Comparison of ENCODE assay signal across 8 cellular contexts in genomic region chr16:24541534-24541933, GRCh38. TPM values are rescaled to one million over a fixed set of nuclear protein-coding genes. Genes with fewer than 3 reads are reported as not detected.
DNase-seq lines count a peak whose midpoint lies in the region; ATAC-seq and TF ChIP-seq lines count a peak whose summit lies in the region.
"Had no signal": no experiment of that assay in that cellular context is flagged by ENCODE, and none has a peak within 500 bp of the region (broad histone marks: within the 10 kb centered on the region; RNA-seq: fewer than 3 reads in every experiment).

No MANE protein-coding gene starts in this region.

- H3K9ac ChIP-seq in IMR-90 (ENCODE audit: low read depth, low read length) (peak overlapping the region; percentile 96), iPS-20b (ENCODE audit: low read depth, low read length) (peak overlapping the region; percentile 92; the same call in 1 of the 2 replicates), subcutaneous abdominal adipose tissue (ENCODE audit: low read length in 5 of 5) (peak overlapping the region; percentile 98 to 100 (median 100))

- no peaks in the 10 kb centered on the region for H3K9me3 Mint-ChIP-seq in activated T-helper 17 cell treated with anti-CD3 and anti-CD28 coated beads, Interleukin-2, amount 50 U/mL, for 72 hours

- no peak overlapping the region for H2AFZ ChIP-seq in IMR-90 (replicated peaks; ENCODE audit: low read length, poor library complexity)

- peak overlapping the region; percentile 93 for H3K4me2 ChIP-seq in IMR-90 (ENCODE audit: low read depth, low read length)

- no peak overlapping the region for H2BK15ac ChIP-seq in IMR-90 (ENCODE audit: low read depth, low read length)

- peaks cover 3% of the 10 kb centered on the region; the same call in 1 of the 2 replicates for H3K9me1 ChIP-seq in IMR-90 (ENCODE audit: insufficient read depth, low read length)

- no peak overlapping the region for H2BK120ac ChIP-seq in IMR-90 (ENCODE audit: low read depth, low read length)

- in situ Hi-C loops in IMR-90 (cut with MboI; ENCODE audit: low sequenced_read_pairs): loop anchor here (25.0 kb wide), 1 partner anchor 696 kb away; no protein-coding TSS in a partner anchor

- H3K4me3 Mint-ChIP-seq in activated T-helper 17 cell treated with anti-CD3 and anti-CD28 coated beads, Interleukin-2, amount 50 U/mL, for 72 hours: peak overlapping the region; percentile 98

- no peak overlapping the region for H2AK5ac ChIP-seq in IMR-90 (ENCODE audit: low read depth, low read length)

- no peak overlapping the region for H2AK9ac ChIP-seq in IMR-90 (replicated peaks; ENCODE audit: low read depth, low read length, poor library complexity)

- H3K27ac ChIP-seq in IMR-90 (ENCODE audit: insufficient read depth, low read length) (no peak overlapping the region; the same call in 1 of the 2 replicates), iPS-20b (ENCODE audit: low read length) (no peak overlapping the region), subcutaneous abdominal adipose tissue (ENCODE audit: low read depth, low read length) (peak overlapping the region; percentile 99)

- no peak overlapping the region for H4K5ac ChIP-seq in IMR-90 (ENCODE audit: low read depth, low read length)

- H3K27me3 ChIP-seq in IMR-90 (ENCODE audit: control insufficient read depth, insufficient read depth, low read length) (no peaks in the 10 kb centered on the region), iPS-20b (ENCODE audit: insufficient read depth, low read length) (no peaks in the 10 kb centered on the region), subcutaneous abdominal adipose tissue (ENCODE audit: control insufficient read depth in 5 of 5, insufficient read depth in 4 of 5, low read length in 5 of 5) (no peaks in the 10 kb centered on the region)

- no peak for TF ChIP-seq CTCF in IMR-90 (conservative IDR thresholded peaks at IDR 0.05; ENCODE audit: low read depth, low read length)

- POLR2A ChIA-PET in IMR-90 (lab: Charles Lee; ENCODE audit: unreplicated experiment): interaction anchor here (0.7 to 1.3 kb wide), 2 partner anchors 11 to 146 kb away, joined by 3 to 8 read pairs; no protein-coding TSS in a partner anchor

- no peak overlapping the region for H3K56ac ChIP-seq in IMR-90 (ENCODE audit: extremely low read depth, insufficient read depth, low read length)

- H4K8ac ChIP-seq in IMR-90 (ENCODE audit: low read depth in 2 of 2, low read length in 2 of 2): no peak overlapping the region

- H3K36me3 ChIP-seq in IMR-90 (ENCODE audit: control insufficient read depth, insufficient read depth, low read length) (no peaks in the 10 kb centered on the region), iPS-20b (ENCODE audit: insufficient read depth, low read depth, low read length) (peaks cover 25% of the 10 kb centered on the region), subcutaneous abdominal adipose tissue (ENCODE audit: control insufficient read depth in 5 of 5, insufficient read depth in 5 of 5, low read length in 5 of 5) (peaks cover under 1 to 10% (median 4%) of the 10 kb centered on the region in 5 donors)

- peaks cover 19% of the 10 kb centered on the region for H3K4me1 Mint-ChIP-seq in activated T-helper 17 cell treated with anti-CD3 and anti-CD28 coated beads, Interleukin-2, amount 50 U/mL, for 72 hours

- H3K4me3 ChIP-seq in IMR-90 (ENCODE audit: insufficient read depth, low read depth, low read length) (peak overlapping the region; percentile 86), iPS-20b (ENCODE audit: low read length) (peak overlapping the region; percentile 91), subcutaneous abdominal adipose tissue (ENCODE audit: low read depth in 1 of 5, low read length in 5 of 5) (peak overlapping the region; percentile 71 to 96 (median 87))

- no peak overlapping the region for H3K14ac ChIP-seq in IMR-90 (replicated peaks; ENCODE audit: low read depth, low read length)

- H3K9me3 ChIP-seq in IMR-90 (ENCODE audit: control insufficient read depth, insufficient read depth, low read length): no peaks in the 10 kb centered on the region
- H3K9me3 ChIP-seq in iPS-20b (ENCODE audit: insufficient read depth, low read depth, low read length): no peaks in the 10 kb centered on the region
- H3K9me3 ChIP-seq in subcutaneous abdominal adipose tissue (ENCODE audit: control insufficient read depth in 5 of 5, low read length in 5 of 5): no peaks in the 10 kb centered on the region

- H4K91ac ChIP-seq in IMR-90 (ENCODE audit: insufficient read depth, low read depth, low read length): no peak overlapping the region

- peaks cover 61% of the 10 kb centered on the region for H4K20me1 ChIP-seq in IMR-90 (ENCODE audit: insufficient read depth, low read length)

- TF ChIP-seq RAD21 in IMR-90 (IDR thresholded peaks at IDR 0.05; ENCODE audit: low read length): no peak

- no peak overlapping the region for H2BK20ac ChIP-seq in IMR-90 (ENCODE audit: low read depth, low read length)

- peak overlapping the region; percentile 100 for H3K27ac Mint-ChIP-seq in activated T-helper 17 cell treated with anti-CD3 and anti-CD28 coated beads, Interleukin-2, amount 50 U/mL, for 72 hours

- H2BK5ac ChIP-seq in IMR-90 (ENCODE audit: low read depth, low read length, poor library complexity, severe bottlenecking): peak overlapping the region; percentile 95

- peak overlapping the region; percentile 98; the same call in 1 of the 2 replicates for H3K23ac ChIP-seq in IMR-90 (ENCODE audit: low read depth, low read length)

- CTCF ChIA-PET in IMR-90 (lab: Yijun Ruan, JAX): interaction anchor here (0.9 to 1.1 kb wide), 3 partner anchors 8 to 37 kb away, joined by 3 to 6 read pairs (median 3); no protein-coding TSS in a partner anchor

- intact Hi-C loops in IMR-90 (cut with micrococcal nuclease): loop anchor here (10.0 kb wide), 1 partner anchor 713 kb away; the partner anchor contains the start of gene ZKSCAN2

- H3K4me1 ChIP-seq in IMR-90 (ENCODE audit: control insufficient read depth, insufficient read depth, low read length) (peaks cover 5% of the 10 kb centered on the region; the same call in 1 of the 2 replicates), iPS-20b (ENCODE audit: insufficient read depth, low read length) (peaks cover 6% of the 10 kb centered on the region; the same call in 1 of the 2 replicates), subcutaneous abdominal adipose tissue (ENCODE audit: control insufficient read depth in 5 of 5, insufficient read depth in 5 of 5, low read length in 5 of 5) (peaks cover 2 to 57% (median 52%) of the 10 kb centered on the region in 5 donors)

- no peak overlapping the region for H3K18ac ChIP-seq in IMR-90 (ENCODE audit: low read depth, low read length)

- WGBS in IMR-90 (ENCODE audit: extremely low coverage in 2 of 2, insufficient read length in 1 of 2), 2 experiments: no CpG with 5 or more reads among the region's 3 CpGs

- peaks cover under 1 to 19% of the 10 kb centered on the region in 2 experiments; a peak in 2 of 4 replicates for H3K79me1 ChIP-seq in IMR-90 (ENCODE audit: low read depth in 1 of 2, low read length in 2 of 2)

- no peak for ATAC-seq in IMR-90 (ENCODE audit: low read depth)
- peak; percentile 10 for ATAC-seq in activated T-helper 17 cell treated with anti-CD3 and anti-CD28 coated beads, Interleukin-2, amount 50 U/mL, for 72 hours (replicated peaks)

- BruUV-seq in IMR-90 (replicated peaks; lab: Mats Ljungman, UMichigan): no TSS peak

- H3K36me3 Mint-ChIP-seq in activated T-helper 17 cell treated with anti-CD3 and anti-CD28 coated beads, Interleukin-2, amount 50 U/mL, for 72 hours (ENCODE audit: low read depth): peaks cover 70% of the 10 kb centered on the region

- H3K27me3 Mint-ChIP-seq in activated T-helper 17 cell treated with anti-CD3 and anti-CD28 coated beads, Interleukin-2, amount 50 U/mL, for 72 hours: no peaks in the 10 kb centered on the region

- TF ChIP-seq POLR2A in IMR-90 (IDR thresholded peaks at IDR 0.05; ENCODE audit: low read depth, low read length): no peak

- no peak for DNase-seq in IMR-90
- DNase-seq in kidney glomerular epithelial cell (lab: John Stamatoyannopoulos, UW): no peak
- no peak for DNase-seq in GF-D8 (lab: John Stamatoyannopoulos, UW)
- DNase-seq in HuH-7.5 (ENCODE audit: low spot score): no peak
- DNase-seq: stimulated activated CD4-positive, alpha-beta T cell treated with anti-CD3 and anti-CD28 coated beads, Interleukin-15, amount 100 ng/mL, for 24 hours had no signal

- dilution Hi-C loops in IMR-90 (cut with HindIII; ENCODE audit: low sequenced_read_pairs, unreplicated experiment): no loop called here

- no peak overlapping the region for H3K4ac ChIP-seq in IMR-90 (ENCODE audit: low read depth, low read length)

TF ChIP-seq in IMR-90, 13 proteins besides CTCF, POLR2A, EP300 and RAD21 (continues in another document):
- no peak for TF ChIP-seq NFE2L2 (IDR thresholded peaks at IDR 0.05; ENCODE audit: low read depth, low read length)
- TF ChIP-seq RCOR1 (IDR thresholded peaks at IDR 0.05; ENCODE audit: insufficient replicate concordance, low read length): no peak
- no peak for TF ChIP-seq SMC3 (IDR thresholded peaks at IDR 0.05; ENCODE audit: low read depth, low read length)
- no peak for TF ChIP-seq ELK1 (IDR thresholded peaks at IDR 0.05; ENCODE audit: borderline replicate concordance, low read depth, low read length)
- TF ChIP-seq MXI1 (IDR thresholded peaks at IDR 0.05; ENCODE audit: borderline replicate concordance, low read depth, low read length): no peak
- no peak for TF ChIP-seq BHLHE40 (IDR thresholded peaks at IDR 0.05; ENCODE audit: low read depth, low read length)
- TF ChIP-seq MAZ (IDR thresholded peaks at IDR 0.05; ENCODE audit: borderline replicate concordance, low read depth, low read length): no peak
- no peak for TF ChIP-seq CHD1 (IDR thresholded peaks at IDR 0.05; ENCODE audit: low read depth, low read length)
- no peak for TF ChIP-seq MAFK (IDR thresholded peaks at IDR 0.05; ENCODE audit: low read depth, low read length)
- no peak for TF ChIP-seq RFX5 (IDR thresholded peaks at IDR 0.05; ENCODE audit: low read depth, low read length)
- TF ChIP-seq FOS (IDR thresholded peaks at IDR 0.05; ENCODE audit: low read depth, low read length): no peak
- TF ChIP-seq CEBPB (IDR thresholded peaks at IDR 0.05; ENCODE audit: low read depth, low read length): no peak

RNA-seq across cellular contexts. Expression of gene RBBP6, which starts 2.2 kb away (rescaled TPM):
- 7.2 and 13.6 TPM in 2 replicates for total RNA-seq in IMR-90 (2012; rRNA removed)
- 15.2 and 17.8 TPM in 2 replicates for polyA plus RNA-seq in IMR-90 (2012; rRNA removed)
- polyA plus RNA-seq in IMR-90 (2012; cell fraction: cytosol; rRNA removed): 5.8 and 10.1 TPM in 2 replicates
- polyA plus RNA-seq in IMR-90 (2012; cell fraction: nucleus; rRNA removed; ENCODE audit: low replicate concordance): 38.0 and 58.9 TPM in 2 replicates
- 10 to 100 TPM; 51.6 to 88.8 TPM for total RNA-seq in activated T-helper 17 cell treated with anti-CD3 and anti-CD28 coated beads, Interleukin-2, amount 50 U/mL, for 72 hours
